Comparison of ENCODE assay signal across 8 cellular contexts in genomic region chr5:163564321-163564924, GRCh38. TPM values are rescaled to one million over a fixed set of nuclear protein-coding genes. Genes with fewer than 3 reads are reported as not detected.
DNase-seq lines count a peak whose midpoint lies in the region; ATAC-seq and TF ChIP-seq lines count a peak whose summit lies in the region.

No MANE protein-coding gene starts in this region.

- 16% methylated on average over 7 of the region's 7 CpGs for WGBS in hepatocyte (ENCODE audit: low lambda C conversion rate, missing lambda C conversion rate)

- ATAC-seq in CD8-positive, alpha-beta T cell, result peak; percentile 59
- ATAC-seq in GM19324 (IDR thresholded peaks at IDR 0.05; ENCODE audit: low FRiP score, unreplicated experiment), result peak; percentile 33
- ATAC-seq in T-cell (replicated peaks in 1 of 4), result no peak
- no peak for ATAC-seq in GM21825 (IDR thresholded peaks at IDR 0.05; ENCODE audit: unreplicated experiment)

- H3K36me3 Mint-ChIP-seq in CD8-positive, alpha-beta T cell, result no peaks in the 10 kb centered on the region
- no peaks in the 10 kb centered on the region for H3K36me3 Mint-ChIP-seq in T-cell

- no peaks in the 10 kb centered on the region for H3K9me3 Mint-ChIP-seq in CD8-positive, alpha-beta T cell
- no peaks in the 10 kb centered on the region for H3K9me3 Mint-ChIP-seq in T-cell

- H3K27ac ChIP-seq in CD8-positive, alpha-beta T cell (ENCODE audit: low read depth, low read length), result no peak overlapping the region
- no peak overlapping the region for H3K27ac ChIP-seq in ascending aorta
- no peak overlapping the region for H3K27ac ChIP-seq in hepatocyte

- H3K4me1 ChIP-seq in CD8-positive, alpha-beta T cell (ENCODE audit: insufficient read depth, low read length), result peaks cover 14% of the 10 kb centered on the region
- peaks cover 4 to 7% of the 10 kb centered on the region in 2 donors for H3K4me1 ChIP-seq in ascending aorta
- peaks cover 4% of the 10 kb centered on the region for H3K4me1 ChIP-seq in hepatocyte (ENCODE audit: insufficient read depth)

- H3K27me3 ChIP-seq in CD8-positive, alpha-beta T cell (ENCODE audit: insufficient read depth, low read length), result peaks cover 6% of the 10 kb centered on the region
- H3K27me3 ChIP-seq in ascending aorta (no peaks in the 10 kb centered on the region), hepatocyte (peaks cover 37% of the 10 kb centered on the region)

- no peak overlapping the region for H3K4me3 Mint-ChIP-seq in CD8-positive, alpha-beta T cell
- H3K4me3 Mint-ChIP-seq in T-cell, result no peak overlapping the region

- POLR2A ChIA-PET in CD8-positive, alpha-beta T cell (lab: Charles Lee), result no interaction called here
- POLR2A ChIA-PET in T-cell (lab: Charles Lee), result no interaction called here

- no peak overlapping the region for H3K27ac Mint-ChIP-seq in CD8-positive, alpha-beta T cell
- H3K27ac Mint-ChIP-seq in T-cell, result no peak overlapping the region

- CTCF ChIA-PET in CD8-positive, alpha-beta T cell (lab: Charles Lee), result interaction anchor here (0.7 to 1.6 kb wide), 7 partner anchors 9 to 940 kb away, joined by 3 to 8 read pairs (median 3); no protein-coding TSS in a partner anchor
- CTCF ChIA-PET in T-cell (lab: Charles Lee), result interaction anchor here (0.5 to 0.7 kb wide), 2 partner anchors 17 to 242 kb away, joined by 3 to 7 read pairs; no protein-coding TSS in a partner anchor

- H2AFZ ChIP-seq in hepatocyte, result no peak overlapping the region

- no peaks in the 10 kb centered on the region for H3K9me3 ChIP-seq in CD8-positive, alpha-beta T cell (ENCODE audit: low read length)
- H3K9me3 ChIP-seq in ascending aorta (no peaks in the 10 kb centered on the region), hepatocyte (ENCODE audit: low read depth) (no peaks in the 10 kb centered on the region)

- H3K9me2 ChIP-seq in hepatocyte (replicated peaks; ENCODE audit: insufficient read depth), result no peaks in the 10 kb centered on the region

- H3K36me3 ChIP-seq in CD8-positive, alpha-beta T cell (ENCODE audit: insufficient read depth, low read length), result no peaks in the 10 kb centered on the region
- H3K36me3 ChIP-seq in ascending aorta, result no peaks in the 10 kb centered on the region
- H3K36me3 ChIP-seq in hepatocyte (replicated peaks; ENCODE audit: insufficient read depth, low read depth), result no peaks in the 10 kb centered on the region

- no peaks in the 10 kb centered on the region for H4K20me1 ChIP-seq in hepatocyte (ENCODE audit: insufficient read depth, poor library complexity, severe bottlenecking)

- TF ChIP-seq CTCF in CD8-positive, alpha-beta T cell (IDR thresholded peaks at IDR 0.05), result peak; percentile 92
- TF ChIP-seq CTCF in ascending aorta (IDR thresholded peaks at IDR 0.05), result peak; percentile 63 to 85 (median 85)
- peak; percentile 92 for TF ChIP-seq CTCF in hepatocyte (IDR thresholded peaks at IDR 0.05; ENCODE audit: poor library complexity)

- DNase-seq in CD8-positive, alpha-beta T cell, result peak; percentile 13 to 71 (median 49)
- DNase-seq in Jurkat, Clone E6-1 (ENCODE audit: low read depth, low spot score), result peak; percentile 52
- DNase-seq in T-cell (peak in 31 of 34 experiments; percentile 8 to 62 (median 42)), ascending aorta (ENCODE audit: low spot score in 2 of 2) (peak in 1 of 2 donors; percentile 74), hepatocyte (ENCODE audit: low spot score) (peak; percentile 78)
- peak; percentile 39 to 57 for DNase-seq in stimulated activated CD4-positive, alpha-beta T cell treated with anti-CD3 and anti-CD28 coated beads, Interleukin-12 subunit alpha, Interleukin-12 subunit beta, amount 100 ng/mL, for 24 hours (ENCODE audit: low read depth in 2 of 2)

- H3K79me2 ChIP-seq in hepatocyte, result no peaks in the 10 kb centered on the region

- H3K4me2 ChIP-seq in hepatocyte, result no peak overlapping the region

- no peak overlapping the region for H3K4me3 ChIP-seq in CD8-positive, alpha-beta T cell (ENCODE audit: low read depth, low read length)
- H3K4me3 ChIP-seq in Jurkat, Clone E6-1 (ENCODE audit: low read length), result no peak overlapping the region
- H3K4me3 ChIP-seq in ascending aorta (no peak overlapping the region), hepatocyte (no peak overlapping the region)

- H3K4me1 Mint-ChIP-seq in CD8-positive, alpha-beta T cell (ENCODE audit: low read depth), result peaks cover 23% of the 10 kb centered on the region
- H3K4me1 Mint-ChIP-seq in T-cell, result peaks cover 24 to 29% (median 25%) of the 10 kb centered on the region in 3 donors

- intact Hi-C loops in CD8-positive, alpha-beta T cell (cut with DNase I, micrococcal nuclease), result loop anchor here in 1 of 2 experiments (2.0 kb wide), 2 partner anchors 938 to 1644 kb away; no protein-coding TSS in a partner anchor
- intact Hi-C loops in ascending aorta (cut with DNase I), result no loop called here

- H3K27me3 Mint-ChIP-seq in CD8-positive, alpha-beta T cell (ENCODE audit: low read depth), result peaks cover 66% of the 10 kb centered on the region
- H3K27me3 Mint-ChIP-seq in T-cell, result peaks cover 61% of the 10 kb centered on the region in 2 donors

RNA-seq across cellular contexts. Expression of gene MAT2B, which starts 59.0 kb away (rescaled TPM):
- total RNA-seq in CD8-positive, alpha-beta T cell, result 10 to 100 TPM; 25.1 to 31.4 TPM
- polyA plus RNA-seq in Jurkat, Clone E6-1 (2012; ENCODE audit: insufficient read depth, insufficient read length), result 109 TPM
- total RNA-seq in T-cell (100 to 1,000 TPM in 3 of 5 donors, 10 to 100 TPM in 2; 62.2 to 131 (median 115) TPM), ascending aorta (21.8 TPM), hepatocyte (73.8 and 82.8 TPM in 2 replicates)
- polyA plus RNA-seq in hepatocyte, result 64.3 and 65.4 TPM in 2 replicates

Comparison
In these comparisons a context has a peak if more than half of its experiments do, and no peak if none do; other contexts are left out.
1. ATAC-seq: peak in CD8-positive, alpha-beta T cell (single experiment) and GM19324 (single experiment); none in T-cell (0 of 4) and GM21825 (single experiment).
2. Peak in every context shown above with its lines, with median percentiles within 50 percentile points of each other: CTCF ChIP-seq.